1 cellular context compared by ENCODE assay signal in genomic region chr2:67516358-67516757, GRCh38.
TF ChIP-seq lines count a peak whose summit lies in the region.

No MANE protein-coding gene starts in this region.

TF ChIP-seq in GM23338, 12 proteins besides CTCF, POLR2A, EP300 and RAD21 (continued from another document):
- TF ChIP-seq, protein P1, sequence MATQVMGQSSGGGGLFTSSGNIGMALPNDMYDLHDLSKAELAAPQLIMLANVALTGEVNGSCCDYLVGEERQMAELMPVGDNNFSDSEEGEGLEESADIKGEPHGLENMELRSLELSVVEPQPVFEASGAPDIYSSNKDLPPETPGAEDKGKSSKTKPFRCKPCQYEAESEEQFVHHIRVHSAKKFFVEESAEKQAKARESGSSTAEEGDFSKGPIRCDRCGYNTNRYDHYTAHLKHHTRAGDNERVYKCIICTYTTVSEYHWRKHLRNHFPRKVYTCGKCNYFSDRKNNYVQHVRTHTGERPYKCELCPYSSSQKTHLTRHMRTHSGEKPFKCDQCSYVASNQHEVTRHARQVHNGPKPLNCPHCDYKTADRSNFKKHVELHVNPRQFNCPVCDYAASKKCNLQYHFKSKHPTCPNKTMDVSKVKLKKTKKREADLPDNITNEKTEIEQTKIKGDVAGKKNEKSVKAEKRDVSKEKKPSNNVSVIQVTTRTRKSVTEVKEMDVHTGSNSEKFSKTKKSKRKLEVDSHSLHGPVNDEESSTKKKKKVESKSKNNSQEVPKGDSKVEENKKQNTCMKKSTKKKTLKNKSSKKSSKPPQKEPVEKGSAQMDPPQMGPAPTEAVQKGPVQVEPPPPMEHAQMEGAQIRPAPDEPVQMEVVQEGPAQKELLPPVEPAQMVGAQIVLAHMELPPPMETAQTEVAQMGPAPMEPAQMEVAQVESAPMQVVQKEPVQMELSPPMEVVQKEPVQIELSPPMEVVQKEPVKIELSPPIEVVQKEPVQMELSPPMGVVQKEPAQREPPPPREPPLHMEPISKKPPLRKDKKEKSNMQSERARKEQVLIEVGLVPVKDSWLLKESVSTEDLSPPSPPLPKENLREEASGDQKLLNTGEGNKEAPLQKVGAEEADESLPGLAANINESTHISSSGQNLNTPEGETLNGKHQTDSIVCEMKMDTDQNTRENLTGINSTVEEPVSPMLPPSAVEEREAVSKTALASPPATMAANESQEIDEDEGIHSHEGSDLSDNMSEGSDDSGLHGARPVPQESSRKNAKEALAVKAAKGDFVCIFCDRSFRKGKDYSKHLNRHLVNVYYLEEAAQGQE (IDR thresholded peaks at IDR 0.05; ENCODE audit: unreplicated experiment): no peak
- no peak for TF ChIP-seq ZNF462 (CRISPR knock-in tag; IDR thresholded peaks at IDR 0.05)
- TF ChIP-seq JUNB (IDR thresholded peaks at IDR 0.05; ENCODE audit: unreplicated experiment): no peak
- no peak for TF ChIP-seq EZH2phosphoT487 (IDR thresholded peaks at IDR 0.05; ENCODE audit: unreplicated experiment)
- no peak for TF ChIP-seq STAT1 (IDR thresholded peaks at IDR 0.05; ENCODE audit: unreplicated experiment)
- no peak for TF ChIP-seq ZNF331 (CRISPR knock-in tag; IDR thresholded peaks at IDR 0.05; ENCODE audit: low read depth)
